Comparison of ENCODE assay signal across 8 cellular contexts in genomic region chr7:65731562-65732035, GRCh38.
DNase-seq lines count a peak whose midpoint lies in the region; ATAC-seq and TF ChIP-seq lines count a peak whose summit lies in the region.

No MANE protein-coding gene starts in this region.

- ATAC-seq in Right ventricle myocardium inferior (no peak), body of pancreas (peak; percentile 85), left lung (peak; percentile 93), GM19395 (IDR thresholded peaks at IDR 0.05; ENCODE audit: unreplicated experiment) (no peak)

- no peak for TF ChIP-seq POLR2A in body of pancreas (IDR thresholded peaks at IDR 0.05)

- H3K4me1 ChIP-seq in cardiac muscle cell (ENCODE audit: low read depth) (peaks cover 4% of the 10 kb centered on the region), body of pancreas (no peaks in the 10 kb centered on the region), left lung (peaks cover 0 to 14% of the 10 kb centered on the region in 2 donors), urinary bladder (ENCODE audit: insufficient read depth) (no peaks in the 10 kb centered on the region)

- whole genome bisulfite sequencing in body of pancreas, 2 donors: 4 to 9% methylated on average over 9 to 27 of the region's 27 CpGs
- 11% methylated on average over 27 of the region's 27 CpGs for WGBS in urinary bladder

- no peaks in the 10 kb centered on the region for H3K27me3 ChIP-seq in cardiac muscle cell
- H3K27me3 ChIP-seq in body of pancreas: no peaks in the 10 kb centered on the region
- no peaks in the 10 kb centered on the region for H3K27me3 ChIP-seq in left lung

- H3K27ac ChIP-seq in cardiac muscle cell (no peak overlapping the region), body of pancreas (peak overlapping the region in 3 of 4 donors; percentile 34 to 62 (median 38)), left lung (no peak overlapping the region), urinary bladder (ENCODE audit: low read depth) (no peak overlapping the region)

- peak; percentile 38 to 64 for DNase-seq in cardiac muscle cell (ENCODE audit: low read depth in 1 of 2, low spot score in 1 of 2)
- DNase-seq in Right ventricle myocardium inferior (ENCODE audit: missing footprints): no peak
- DNase-seq in body of pancreas: peak; percentile 38 to 64 (median 44)
- peak; percentile 41 to 83 for DNase-seq in left lung
- no peak for DNase-seq in NCI-H1048 (lab: John Stamatoyannopoulos, UW)
- no peak for DNase-seq in NCI-H187 treated with DMSO at 0.1 percent for 48 hours (lab: John Stamatoyannopoulos, UW)

- H3K36me3 ChIP-seq in cardiac muscle cell (no peaks in the 10 kb centered on the region), body of pancreas (replicated peaks in 1 of 2; ENCODE audit: insufficient read depth in 1 of 2, low read depth in 2 of 2) (no peaks in the 10 kb centered on the region), left lung (peaks cover 0 to 2% of the 10 kb centered on the region in 2 donors), urinary bladder (ENCODE audit: insufficient read depth) (peaks cover 2% of the 10 kb centered on the region)

- intact Hi-C loops in Right ventricle myocardium inferior (cut with DNase I) (no loop called here), body of pancreas (cut with DNase I) (no loop called here), left lung (cut with DNase I) (no loop called here)

- TF ChIP-seq CTCF in cardiac muscle cell (IDR thresholded peaks at IDR 0.05; ENCODE audit: low read depth, low read length) (peak; percentile 42), body of pancreas (IDR thresholded peaks at IDR 0.05) (peak in 6 of 7 experiments; percentile 11 to 47 (median 35)), left lung (IDR thresholded peaks at IDR 0.05) (peak in 1 of 2 donors; percentile 14)

- peak overlapping the region; percentile 21 for H3K4me3 ChIP-seq in cardiac muscle cell
- peak overlapping the region in 1 of 2 donors; percentile 15 for H3K4me3 ChIP-seq in body of pancreas
- H3K4me3 ChIP-seq in left lung: peak overlapping the region; percentile 6 to 31
- peak overlapping the region; percentile 20 for H3K4me3 ChIP-seq in urinary bladder (ENCODE audit: low read depth, low read length)

- H3K9me3 ChIP-seq in cardiac muscle cell (ENCODE audit: low read depth) (no peaks in the 10 kb centered on the region), body of pancreas (no peaks in the 10 kb centered on the region), left lung (no peaks in the 10 kb centered on the region)

Comparison
In these comparisons a context has a peak if more than half of its experiments do, and no peak if none do; other contexts are left out.
1. DNase-seq: peak in cardiac muscle cell (2 of 2), body of pancreas (4 of 4) and left lung (2 of 2); none in Right ventricle myocardium inferior (single experiment), NCI-H1048 (single experiment) and NCI-H187 treated with DMSO at 0.1 percent for 48 hours (single experiment).
2. H3K27ac ChIP-seq: peak in body of pancreas (3 of 4); none in cardiac muscle cell (single experiment), left lung (0 of 2) and urinary bladder (single experiment).
3. ATAC-seq: peak in body of pancreas (single experiment) and left lung (single experiment); none in Right ventricle myocardium inferior (single experiment) and GM19395 (single experiment).